Comparison of ENCODE assay signal across 1 cellular context in genomic region chr1:42888013-42888633, GRCh38.
TF ChIP-seq lines count a peak whose summit lies in the region.

No MANE protein-coding gene starts in this region.

TF ChIP-seq in SK-N-SH treated with all-trans-retinoic acid at 6 μM for 48 hours, 23 proteins besides CTCF, POLR2A, EP300 and RAD21 (continued from another document):
- TF ChIP-seq TSHZ2 (CRISPR knock-in tag; IDR thresholded peaks at IDR 0.05) = no peak
- no peak for TF ChIP-seq CSRNP3 (CRISPR knock-in tag; IDR thresholded peaks at IDR 0.05)
- TF ChIP-seq ZC3H10 (CRISPR knock-in tag; IDR thresholded peaks at IDR 0.05) = no peak
- TF ChIP-seq TOX (CRISPR knock-in tag; IDR thresholded peaks at IDR 0.05; ENCODE audit: borderline replicate concordance) = no peak
- TF ChIP-seq SNAI2 (CRISPR knock-in tag; IDR thresholded peaks at IDR 0.05) = no peak
- no peak for TF ChIP-seq PPARA (CRISPR knock-in tag; IDR thresholded peaks at IDR 0.05; ENCODE audit: borderline replicate concordance)
- TF ChIP-seq ZFP3 (CRISPR knock-in tag; IDR thresholded peaks at IDR 0.05) = no peak
- no peak for TF ChIP-seq ESRRG (CRISPR knock-in tag; IDR thresholded peaks at IDR 0.05)
- TF ChIP-seq CSDC2 (CRISPR knock-in tag; IDR thresholded peaks at IDR 0.05) = no peak
- TF ChIP-seq ISL1 (CRISPR knock-in tag; IDR thresholded peaks at IDR 0.05) = no peak
- TF ChIP-seq ARNTL (CRISPR knock-in tag; IDR thresholded peaks at IDR 0.05; ENCODE audit: borderline replicate concordance, low read depth) = no peak
- no peak for TF ChIP-seq BACH2 (CRISPR knock-in tag; IDR thresholded peaks at IDR 0.05; ENCODE audit: borderline replicate concordance)
- no peak for TF ChIP-seq OSR1 (CRISPR knock-in tag; IDR thresholded peaks at IDR 0.05)
